In the genomic region with DNA sequence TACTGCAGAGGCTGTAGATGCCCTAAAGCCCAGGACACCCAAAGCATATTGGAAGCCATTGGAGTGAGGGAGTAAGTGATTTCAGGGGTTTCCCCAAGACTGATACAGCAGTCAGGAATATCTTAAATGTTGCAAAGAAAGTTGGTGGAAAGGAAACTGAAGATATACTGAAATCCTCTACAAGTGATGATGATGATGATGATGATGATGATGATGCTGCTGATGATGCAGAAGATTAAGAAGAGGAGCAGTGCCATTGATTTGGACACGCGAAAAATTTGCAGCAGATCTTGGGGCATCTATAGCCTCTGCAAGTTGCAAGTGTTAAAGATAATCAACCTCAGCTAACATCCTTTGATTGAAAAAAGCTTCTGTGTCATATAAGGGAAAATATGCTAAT, we compare ENCODE assay signal across 20 cellular contexts. TPM values are rescaled to one million over a fixed set of nuclear protein-coding genes. Genes with fewer than 3 reads are reported as not detected.
A peak's percentile ranks its signal among the peaks of the same experiment; 100 is the strongest.
DNase-seq lines count a peak whose midpoint lies in the region; ATAC-seq, FAIRE-seq and TF ChIP-seq lines count a peak whose summit lies in the region.
"Had no signal": no experiment of that assay in that cellular context is flagged by ENCODE, and none has a peak within 500 bp of the region (broad histone marks: within the 10 kb centered on the region; RNA-seq: fewer than 3 reads in every experiment).

No MANE protein-coding gene starts in this region.

- H3K9me3 ChIP-seq in duodenal mucosa (ENCODE audit: control insufficient read depth in 1 of 2, low read length in 2 of 2): peaks cover 73 to 75% of the 10 kb centered on the region in 2 donors

- no peaks in the 10 kb centered on the region for H3K27me3 Mint-ChIP-seq in activated CD4-positive, alpha-beta T cell treated with anti-CD3 and anti-CD28 coated beads, Interleukin-2, amount 10 ng/mL, durations not matched to agents 7 days and 5 days
- H3K27me3 Mint-ChIP-seq in progenitor cell of endocrine pancreas: no peaks in the 10 kb centered on the region
- H3K27me3 Mint-ChIP-seq: CD4-positive, alpha-beta memory T cell had no signal

- H3K4me3 Mint-ChIP-seq in activated CD4-positive, alpha-beta T cell treated with anti-CD3 and anti-CD28 coated beads, Interleukin-2, amount 10 ng/mL, durations not matched to agents 7 days and 5 days: no peak overlapping the region
- no peak overlapping the region for H3K4me3 Mint-ChIP-seq in progenitor cell of endocrine pancreas (ENCODE audit: low read depth)
- H3K4me3 Mint-ChIP-seq: CD4-positive, alpha-beta memory T cell had no signal

- H3K36me3 Mint-ChIP-seq in activated CD4-positive, alpha-beta T cell treated with anti-CD3 and anti-CD28 coated beads, Interleukin-2, amount 10 ng/mL, durations not matched to agents 7 days and 5 days (ENCODE audit: low read depth): peaks cover 58% of the 10 kb centered on the region
- H3K36me3 Mint-ChIP-seq in progenitor cell of endocrine pancreas (ENCODE audit: insufficient read depth): peaks cover 70% of the 10 kb centered on the region

- H3K27me3 ChIP-seq in duodenal mucosa (ENCODE audit: control insufficient read depth in 1 of 2, insufficient read depth in 2 of 2, low read length in 2 of 2): no peaks in the 10 kb centered on the region

- peaks cover 38 to 54% of the 10 kb centered on the region in 2 donors for H3K36me3 ChIP-seq in duodenal mucosa (ENCODE audit: control insufficient read depth in 1 of 2, insufficient read depth in 2 of 2, low read length in 2 of 2)

- DNase-seq in activated CD4-positive, alpha-beta T cell treated with anti-CD3 and anti-CD28 coated beads, Interleukin-2, amount 10 ng/mL, durations not matched to agents 7 days and 5 days: no peak
- no peak for DNase-seq in activated CD4-positive, alpha-beta T cell treated with anti-CD3 and anti-CD28 coated beads, Interleukin-2, amount 50 U/mL, for 48 hours
- DNase-seq in progenitor cell of endocrine pancreas (ENCODE audit: low spot score, unreplicated experiment) (no peak), GM12891 (ENCODE audit: insufficient read length, low spot score) (no peak)
- DNase-seq: AML-193; Calu3; CD4-positive, alpha-beta memory T cell; DMS79 treated with DMSO at 0.1 percent for 48 hours; GF-D8; Kasumi-1; KG1 had no signal

- H3K4me1 Mint-ChIP-seq in activated CD4-positive, alpha-beta T cell treated with anti-CD3 and anti-CD28 coated beads, Interleukin-2, amount 10 ng/mL, durations not matched to agents 7 days and 5 days: no peaks in the 10 kb centered on the region
- no peaks in the 10 kb centered on the region for H3K4me1 Mint-ChIP-seq in progenitor cell of endocrine pancreas (ENCODE audit: low read depth)

- CTCF ChIA-PET in activated CD4-positive, alpha-beta T cell treated with anti-CD3 and anti-CD28 coated beads, Interleukin-2, amount 10 ng/mL, durations not matched to agents 7 days and 5 days (lab: Charles Lee): interaction anchor here (0.6 kb wide), 1 partner anchor 201 kb away, joined by 4 read pairs; no protein-coding TSS in a partner anchor

- H3K27ac ChIP-seq in duodenal mucosa (ENCODE audit: low read depth, low read length): no peak overlapping the region
- H3K27ac ChIP-seq: 22Rv1, A549, C4-2B had no signal

- H3K27ac Mint-ChIP-seq in activated CD4-positive, alpha-beta T cell treated with anti-CD3 and anti-CD28 coated beads, Interleukin-2, amount 10 ng/mL, durations not matched to agents 7 days and 5 days: peak overlapping the region; percentile 27
- peak overlapping the region; percentile 84 for H3K27ac Mint-ChIP-seq in progenitor cell of endocrine pancreas
- H3K27ac Mint-ChIP-seq: CD4-positive, alpha-beta memory T cell had no signal

- no peaks in the 10 kb centered on the region for H3K4me1 ChIP-seq in duodenal mucosa (ENCODE audit: control insufficient read depth in 1 of 2, insufficient read depth in 2 of 2, low read length in 2 of 2)
- H3K4me1 ChIP-seq: A549, HAP-1 had no signal

- peak overlapping the region; percentile 4 to 18 for H3K4me3 ChIP-seq in duodenal mucosa (ENCODE audit: low read depth in 1 of 2, low read length in 2 of 2)
- H3K4me3 ChIP-seq: A549, HAP-1 had no signal

- no peak for ATAC-seq in GM21526 (IDR thresholded peaks at IDR 0.05; ENCODE audit: low FRiP score, unreplicated experiment)
- no peak for ATAC-seq in GM21447 (IDR thresholded peaks at IDR 0.05; ENCODE audit: unreplicated experiment)
- ATAC-seq: A549 had no signal

- H3K9me3 Mint-ChIP-seq in activated CD4-positive, alpha-beta T cell treated with anti-CD3 and anti-CD28 coated beads, Interleukin-2, amount 10 ng/mL, durations not matched to agents 7 days and 5 days: peaks cover 59% of the 10 kb centered on the region
- H3K9me3 Mint-ChIP-seq in progenitor cell of endocrine pancreas (ENCODE audit: low read depth): peaks cover 52% of the 10 kb centered on the region

- POLR2A ChIA-PET in activated CD4-positive, alpha-beta T cell treated with anti-CD3 and anti-CD28 coated beads, Interleukin-2, amount 10 ng/mL, durations not matched to agents 7 days and 5 days (lab: Charles Lee): no interaction called here

- no peak for TF ChIP-seq POLR2A in GM12891 (IDR thresholded peaks at IDR 0.05; ENCODE audit: low read depth, low read length)

- no peak for TF ChIP-seq CTCF in progenitor cell of endocrine pancreas (IDR thresholded peaks at IDR 0.05; ENCODE audit: unreplicated experiment)

- no peak for FAIRE-seq in GM12891 (lab: Jason Lieb, UNC)
- FAIRE-seq: A549, H1, HTR-8/SVneo had no signal

- H3K9ac ChIP-seq in duodenal mucosa (ENCODE audit: low read depth in 1 of 2, low read length in 2 of 2): no peak overlapping the region

TF ChIP-seq in GM12891, 5 proteins besides CTCF, POLR2A, EP300 and RAD21:
- TF ChIP-seq PAX5 (IDR thresholded peaks at IDR 0.05; ENCODE audit: insufficient read depth, low read length, severe bottlenecking): no peak
- TF ChIP-seq TAF1 (IDR thresholded peaks at IDR 0.05; ENCODE audit: low read depth, low read length): no peak
- TF ChIP-seq POLR2AphosphoS5 (IDR thresholded peaks at IDR 0.05; ENCODE audit: low read depth, low read length): no peak
- no peak for TF ChIP-seq SPI1 (IDR thresholded peaks at IDR 0.05; ENCODE audit: low read depth, low read length)
- no peak for TF ChIP-seq POU2F2 (IDR thresholded peaks at IDR 0.05; ENCODE audit: low read depth, low read length)

RNA-seq across cellular contexts. Expression of a gene that starts 23.8 kb away (rescaled TPM):
- total RNA-seq in activated CD4-positive, alpha-beta T cell treated with anti-CD3 and anti-CD28 coated beads, Interleukin-2, amount 10 ng/mL, durations not matched to agents 7 days and 5 days: 10 to 100 TPM; 15.5 to 15.7 TPM
- total RNA-seq in progenitor cell of endocrine pancreas: 16.1 and 16.7 TPM in 2 replicates
- 2.3 TPM for polyA plus RNA-seq in GM12891 (2012; ENCODE audit: low read depth, missing spikeins)
